Comparison of ENCODE assay signal across 25 cellular contexts in the genomic region with DNA sequence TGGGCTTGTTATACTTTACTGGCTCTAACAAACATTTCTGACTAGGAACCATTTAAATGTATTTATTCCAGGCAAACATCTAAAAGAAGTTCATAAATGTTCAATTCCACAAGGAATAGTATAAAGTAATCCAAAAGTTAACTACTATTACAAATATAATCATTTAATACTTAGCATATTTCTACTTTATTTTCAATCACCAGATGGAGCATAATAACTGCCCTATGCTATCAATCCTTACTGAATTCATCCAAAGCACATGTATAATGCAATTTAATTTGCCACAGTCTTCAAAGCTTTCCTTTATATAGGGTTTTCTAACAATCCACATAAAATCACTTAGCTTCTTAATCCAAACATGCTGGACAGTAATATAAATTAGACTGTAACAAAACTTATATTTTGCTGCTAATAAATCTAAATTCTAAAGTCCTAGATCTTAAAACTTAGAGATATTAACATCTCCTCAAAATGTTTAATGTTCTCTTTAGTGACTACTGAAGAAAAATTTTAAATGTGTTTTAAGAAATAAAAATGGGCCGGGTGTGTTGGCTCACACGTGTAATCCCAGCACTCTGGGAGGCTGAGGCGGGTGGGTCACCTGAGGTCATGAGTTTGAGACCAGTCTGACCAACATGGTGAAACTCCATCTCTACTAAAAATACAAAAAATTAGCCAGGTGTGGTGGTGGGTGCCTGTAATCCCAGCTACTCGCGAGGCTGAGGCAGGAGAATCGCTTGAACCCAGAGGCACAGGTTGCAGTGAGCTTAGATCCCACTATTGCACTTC. TPM values are rescaled to one million over a fixed set of nuclear protein-coding genes. Genes with fewer than 3 reads are reported as not detected.
DNase-seq lines count a peak whose midpoint lies in the region; ATAC-seq and TF ChIP-seq lines count a peak whose summit lies in the region.
"Had no signal": no experiment of that assay in that cellular context is flagged by ENCODE, and none has a peak within 500 bp of the region (broad histone marks: within the 10 kb centered on the region; RNA-seq: fewer than 3 reads in every experiment).

No MANE protein-coding gene starts in this region.

- peaks cover under 1% of the 10 kb centered on the region for H3K36me3 Mint-ChIP-seq in osteocyte (ENCODE audit: unreplicated experiment)

- H3K36me3 ChIP-seq in PC-9 (ENCODE audit: low read depth): no peaks in the 10 kb centered on the region

- POLR2A ChIA-PET in PC-9 (lab: Charles Lee; ENCODE audit: unreplicated experiment): no interaction called here

- no peak overlapping the region for H3K4me2 ChIP-seq in PC-9
- H3K4me2 ChIP-seq: SK-N-SH had no signal

- H3K4me3 ChIP-seq in PC-9: no peak overlapping the region
- H3K4me3 ChIP-seq: GM23248 had no signal

- H3K9me2 ChIP-seq in PC-9 (ENCODE audit: insufficient read depth): no peaks in the 10 kb centered on the region
- H3K9me2 ChIP-seq: SK-N-SH had no signal

- H3K4me3 Mint-ChIP-seq in osteocyte (ENCODE audit: unreplicated experiment): no peak overlapping the region
- H3K4me3 Mint-ChIP-seq: H9 had no signal

- intact Hi-C loops in PC-9 (cut with micrococcal nuclease; ENCODE audit: unreplicated experiment): loop anchor here (2.0 to 10.0 kb wide), 2 partner anchors 63 to 279 kb away; partner anchors contain the start of gene RAB26

- no peak overlapping the region for H2AFZ ChIP-seq in PC-9
- H2AFZ ChIP-seq: GM23248 had no signal

- no peak overlapping the region for H3K27ac ChIP-seq in PC-9
- H3K27ac ChIP-seq: C4-2B, GM23248, RWPE1 had no signal

- peaks cover under 1% of the 10 kb centered on the region for H3K27me3 Mint-ChIP-seq in osteocyte (ENCODE audit: unreplicated experiment)

- H3K79me2 ChIP-seq in PC-9 (ENCODE audit: low read depth): no peaks in the 10 kb centered on the region

- 0 out of 2 replicates have a peak, but pooled peaks have one; percentile 10 for TF ChIP-seq RAD21 in Ishikawa (IDR thresholded peaks at IDR 0.05; ENCODE audit: low read depth)

- no peaks in the 10 kb centered on the region for H3K27me3 ChIP-seq in PC-9 (ENCODE audit: insufficient read depth, low read depth)

- peaks cover 19% of the 10 kb centered on the region for H3K4me1 ChIP-seq in PC-9 (replicated peaks; ENCODE audit: insufficient read depth)

- H4K20me1 ChIP-seq in PC-9 (ENCODE audit: insufficient read depth): no peaks in the 10 kb centered on the region

- no peak for ATAC-seq in GM21447 (IDR thresholded peaks at IDR 0.05; ENCODE audit: unreplicated experiment)
- ATAC-seq in stimulated activated naive CD8-positive, alpha-beta T cell treated with anti-CD3 and anti-CD28 coated beads, Interleukin-15, Interleukin-2, amounts not matched to agents 100 U/mL and 50 U/mL, for 24 hours: no peak
- no peak for ATAC-seq in HG02571 (IDR thresholded peaks at IDR 0.05; ENCODE audit: unreplicated experiment)

- peaks cover 25% of the 10 kb centered on the region for H3F3A ChIP-seq in PC-9 (ENCODE audit: insufficient read depth, low read depth)

- TF ChIP-seq EP300 in Ishikawa (IDR thresholded peaks at IDR 0.05; ENCODE audit: borderline replicate concordance): no peak

- no TSS peak for BruUV-seq in PC-9 (replicated peaks; lab: Mats Ljungman, UMichigan)

- CTCF ChIA-PET in PC-9 (lab: Charles Lee): interaction anchor here (0.6 to 0.7 kb wide), 3 partner anchors 31 to 886 kb away, joined by 3 to 8 read pairs (median 6); partner anchors contain the start of gene SRRM2

- no peak overlapping the region for H3K27ac Mint-ChIP-seq in osteocyte (ENCODE audit: unreplicated experiment)
- H3K27ac Mint-ChIP-seq: H9 had no signal

- no peaks in the 10 kb centered on the region for H3K9me3 ChIP-seq in PC-9 (ENCODE audit: insufficient read depth, low read depth)
- H3K9me3 ChIP-seq: SK-N-SH had no signal

- TF ChIP-seq CTCF in PC-9 (conservative IDR thresholded peaks at IDR 0.05) (peak; percentile 25; the same call in 1 of the 2 replicates), osteocyte (IDR thresholded peaks at IDR 0.05) (no peak)

- H3K4me1 Mint-ChIP-seq in osteocyte (ENCODE audit: unreplicated experiment): peaks cover 10% of the 10 kb centered on the region
- H3K4me1 Mint-ChIP-seq: H9 had no signal

- no peaks in the 10 kb centered on the region for H3K9me3 Mint-ChIP-seq in osteocyte (ENCODE audit: unreplicated experiment)
- H3K9me3 Mint-ChIP-seq: H9 had no signal

- DNase-seq in NCI-H2171 treated with DMSO at 0.1 percent for 48 hours (lab: John Stamatoyannopoulos, UW) (peak; percentile 6), NCI-H2171 (lab: John Stamatoyannopoulos, UW) (no peak), PC-9 (no peak), osteocyte (ENCODE audit: extremely low spot score, unreplicated experiment) (peak; percentile 27)
- no peak for DNase-seq in stimulated activated naive CD8-positive, alpha-beta T cell treated with anti-CD3 and anti-CD28 coated beads, Interleukin-15, Interleukin-2, amounts not matched to agents 100 U/mL and 50 U/mL, for 24 hours
- DNase-seq: 8988T, DND-41, GM23248, H9, IMR-90, Karpas-422, NCI-H1417 treated with DMSO at 0.1 percent for 48 hours, NCI-H187, NCI-H345, NCI-H524, NCI-H774, SHP77 treated with DMSO at 0.1 percent for 48 hours, SK-N-SH, T-helper 2 cell had no signal

TF ChIP-seq in Ishikawa, 13 proteins besides CTCF, POLR2A, EP300 and RAD21:
- no peak for TF ChIP-seq ZBTB7A (IDR thresholded peaks at IDR 0.05; ENCODE audit: low read depth)
- TF ChIP-seq, protein P1, sequence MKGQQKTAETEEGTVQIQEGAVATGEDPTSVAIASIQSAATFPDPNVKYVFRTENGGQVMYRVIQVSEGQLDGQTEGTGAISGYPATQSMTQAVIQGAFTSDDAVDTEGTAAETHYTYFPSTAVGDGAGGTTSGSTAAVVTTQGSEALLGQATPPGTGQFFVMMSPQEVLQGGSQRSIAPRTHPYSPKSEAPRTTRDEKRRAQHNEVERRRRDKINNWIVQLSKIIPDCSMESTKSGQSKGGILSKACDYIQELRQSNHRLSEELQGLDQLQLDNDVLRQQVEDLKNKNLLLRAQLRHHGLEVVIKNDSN (IDR thresholded peaks at IDR 0.05): no peak
- TF ChIP-seq, protein P2, sequence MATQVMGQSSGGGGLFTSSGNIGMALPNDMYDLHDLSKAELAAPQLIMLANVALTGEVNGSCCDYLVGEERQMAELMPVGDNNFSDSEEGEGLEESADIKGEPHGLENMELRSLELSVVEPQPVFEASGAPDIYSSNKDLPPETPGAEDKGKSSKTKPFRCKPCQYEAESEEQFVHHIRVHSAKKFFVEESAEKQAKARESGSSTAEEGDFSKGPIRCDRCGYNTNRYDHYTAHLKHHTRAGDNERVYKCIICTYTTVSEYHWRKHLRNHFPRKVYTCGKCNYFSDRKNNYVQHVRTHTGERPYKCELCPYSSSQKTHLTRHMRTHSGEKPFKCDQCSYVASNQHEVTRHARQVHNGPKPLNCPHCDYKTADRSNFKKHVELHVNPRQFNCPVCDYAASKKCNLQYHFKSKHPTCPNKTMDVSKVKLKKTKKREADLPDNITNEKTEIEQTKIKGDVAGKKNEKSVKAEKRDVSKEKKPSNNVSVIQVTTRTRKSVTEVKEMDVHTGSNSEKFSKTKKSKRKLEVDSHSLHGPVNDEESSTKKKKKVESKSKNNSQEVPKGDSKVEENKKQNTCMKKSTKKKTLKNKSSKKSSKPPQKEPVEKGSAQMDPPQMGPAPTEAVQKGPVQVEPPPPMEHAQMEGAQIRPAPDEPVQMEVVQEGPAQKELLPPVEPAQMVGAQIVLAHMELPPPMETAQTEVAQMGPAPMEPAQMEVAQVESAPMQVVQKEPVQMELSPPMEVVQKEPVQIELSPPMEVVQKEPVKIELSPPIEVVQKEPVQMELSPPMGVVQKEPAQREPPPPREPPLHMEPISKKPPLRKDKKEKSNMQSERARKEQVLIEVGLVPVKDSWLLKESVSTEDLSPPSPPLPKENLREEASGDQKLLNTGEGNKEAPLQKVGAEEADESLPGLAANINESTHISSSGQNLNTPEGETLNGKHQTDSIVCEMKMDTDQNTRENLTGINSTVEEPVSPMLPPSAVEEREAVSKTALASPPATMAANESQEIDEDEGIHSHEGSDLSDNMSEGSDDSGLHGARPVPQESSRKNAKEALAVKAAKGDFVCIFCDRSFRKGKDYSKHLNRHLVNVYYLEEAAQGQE (IDR thresholded peaks at IDR 0.05; ENCODE audit: low read depth): no peak
- no peak for TF ChIP-seq CREB1 (IDR thresholded peaks at IDR 0.05; ENCODE audit: low read depth)
- no peak for TF ChIP-seq CEBPB (IDR thresholded peaks at IDR 0.05)
- TF ChIP-seq TAF1 (IDR thresholded peaks at IDR 0.05; ENCODE audit: low read depth): no peak
- no peak for TF ChIP-seq TCF12 (IDR thresholded peaks at IDR 0.05; ENCODE audit: low read depth)
- TF ChIP-seq YY1 (IDR thresholded peaks at IDR 0.05; ENCODE audit: low read depth): no peak
- no peak for TF ChIP-seq TEAD4 (IDR thresholded peaks at IDR 0.05)
- no peak for TF ChIP-seq FOXM1 (IDR thresholded peaks at IDR 0.05; ENCODE audit: borderline replicate concordance, low read depth)
- no peak for TF ChIP-seq NFIC (IDR thresholded peaks at IDR 0.05)
TF ChIP-seq in Ishikawa: peak in this region for 0.

RNA-seq across cellular contexts. Expression of gene MEIOB, which starts 5.9 kb away (rescaled TPM):
- not detected in 2 replicates for total RNA-seq in PC-9 (2021)
- total RNA-seq in osteocyte: 0.63 and 1.2 TPM in 2 replicates
- total RNA-seq: GM23248, IMR-90 had no signal

RNA-seq across cellular contexts. Expression of gene FAHD1, which starts 39.1 kb away (rescaled TPM):
- 26.8 and 41.2 TPM in 2 replicates for total RNA-seq in PC-9 (2021)
- 25.9 and 29.5 TPM in 2 replicates for total RNA-seq in osteocyte

RNA-seq across cellular contexts. Expression of gene HAGH, which starts 39.5 kb away (rescaled TPM):
- total RNA-seq in PC-9 (2021): 51.8 and 74.5 TPM in 2 replicates
- total RNA-seq in osteocyte: 55.0 and 57.0 TPM in 2 replicates

RNA-seq across cellular contexts. Expression of gene HS3ST6, which starts 52.1 kb away (rescaled TPM):
- total RNA-seq in PC-9 (2021) (not detected in 2 replicates), osteocyte (not detected in 2 replicates)
- total RNA-seq: GM23248, H9, IMR-90, M059J had no signal

Comparison
In these comparisons a context has a peak if more than half of its experiments do, and no peak if none do; other contexts are left out.
1. DNase-seq: peak in NCI-H2171 treated with DMSO at 0.1 percent for 48 hours (single experiment) and osteocyte (single experiment); none in NCI-H2171 (single experiment), PC-9 (0 of 2) and stimulated activated naive CD8-positive, alpha-beta T cell treated with anti-CD3 and anti-CD28 coated beads, Interleukin-15, Interleukin-2, amounts not matched to agents 100 U/mL and 50 U/mL, for 24 hours (single experiment).